ENCODE assay signal across 8 cellular contexts in the genomic region with DNA sequence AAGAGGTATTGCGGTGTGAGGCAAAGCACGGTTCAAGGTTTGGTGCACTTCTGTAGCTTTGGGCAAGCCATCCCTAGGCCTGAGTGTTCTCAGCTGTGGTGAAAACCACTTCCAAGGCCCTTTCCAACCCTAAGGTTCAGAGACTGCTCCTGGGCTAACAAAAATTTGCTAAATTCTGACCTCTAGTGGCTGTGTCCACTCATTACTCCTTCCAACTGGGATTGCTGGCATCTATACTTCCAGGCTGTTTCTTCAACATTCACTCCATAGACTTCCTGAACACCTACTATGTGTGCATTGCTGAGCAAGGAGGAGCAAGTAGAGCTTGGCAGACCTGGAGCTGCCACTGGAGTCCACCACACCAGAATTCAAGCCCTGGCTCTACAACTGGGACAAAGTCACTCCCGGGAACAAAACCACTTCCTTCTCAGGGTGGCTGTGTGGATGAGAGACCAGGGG. TPM values are rescaled to one million over a fixed set of nuclear protein-coding genes. Genes with fewer than 3 reads are reported as not detected.
A peak's percentile ranks its signal among the peaks of the same experiment; 100 is the strongest.
DNase-seq lines count a peak whose midpoint lies in the region; ATAC-seq and TF ChIP-seq lines count a peak whose summit lies in the region.

No MANE protein-coding gene starts in this region.

- H3K79me2 ChIP-seq in GM23248 (ENCODE audit: insufficient read depth): no peaks in the 10 kb centered on the region

- H3K4me1 ChIP-seq in GM23248 (ENCODE audit: insufficient read depth) (peaks cover 15% of the 10 kb centered on the region), heart left ventricle (peaks cover 0 to 42% (median 21%) of the 10 kb centered on the region in 12 donors)

- H3K36me3 Mint-ChIP-seq in activated CD8-positive, alpha-beta T cell treated with anti-CD3 and anti-CD28 coated beads for 36 hours (ENCODE audit: low read depth): peaks cover 27% of the 10 kb centered on the region

- H3K4me3 Mint-ChIP-seq in activated CD8-positive, alpha-beta T cell treated with anti-CD3 and anti-CD28 coated beads for 36 hours: no peak overlapping the region

- intact Hi-C loops in activated CD8-positive, alpha-beta T cell treated with anti-CD3 and anti-CD28 coated beads for 36 hours (cut with micrococcal nuclease): loop anchor here (10.0 kb wide), 1 partner anchor 320 kb away; no protein-coding TSS in a partner anchor
- intact Hi-C loops in heart left ventricle (cut with DNase I): loop anchor here (1.0 to 10.0 kb wide), 9 partner anchors 83 to 328 kb away; partner anchors contain the start of genes SFR1 (in 5 of the 10) and SLK (in 1 of the 10)

- no peak for TF ChIP-seq POLR2A in heart left ventricle (IDR thresholded peaks at IDR 0.05)

- peaks cover 14% of the 10 kb centered on the region for H3K4me1 Mint-ChIP-seq in activated CD8-positive, alpha-beta T cell treated with anti-CD3 and anti-CD28 coated beads for 36 hours (ENCODE audit: low read depth)

- CTCF ChIA-PET in activated CD8-positive, alpha-beta T cell treated with anti-CD3 and anti-CD28 coated beads for 36 hours (lab: Charles Lee): interaction anchor here (0.6 to 6.6 kb wide), 24 partner anchors 10 to 407 kb away, joined by 3 to 79 read pairs (median 4); partner anchors contain the start of gene SFR1

- ATAC-seq in activated CD8-positive, alpha-beta T cell treated with anti-CD3 and anti-CD28 coated beads for 36 hours: no peak
- ATAC-seq in heart left ventricle (peak in 3 of 4 donors; percentile 33 to 48 (median 42)), HG03565 (IDR thresholded peaks at IDR 0.05; ENCODE audit: unreplicated experiment) (no peak)

- H2AFZ ChIP-seq in GM23248: no peak overlapping the region

- POLR2A ChIA-PET in activated CD8-positive, alpha-beta T cell treated with anti-CD3 and anti-CD28 coated beads for 36 hours (lab: Charles Lee): no interaction called here

- H3K4me3 ChIP-seq in GM23248 (no peak overlapping the region), heart left ventricle (no peak overlapping the region)

- H3K36me3 ChIP-seq in GM23248 (ENCODE audit: low read depth) (0 out of 2 replicates have a peak, but pooled peaks cover 4% of the 10 kb centered on the region), heart left ventricle (peaks cover 0 to 69% (median 52%) of the 10 kb centered on the region in 9 donors)

- WGBS in GM23248 (ENCODE audit: low coverage in 1 of 2, low lambda C conversion rate in 2 of 2, missing lambda C conversion rate in 2 of 2), 2 experiments: 52 to 57% methylated on average over 3 of the region's 3 CpGs
- WGBS in heart left ventricle, 4 donors: 64 to 71% (median 68%) methylated on average over 3 of the region's 3 CpGs

- TF ChIP-seq CTCF in activated CD8-positive, alpha-beta T cell treated with anti-CD3 and anti-CD28 coated beads for 36 hours (IDR thresholded peaks at IDR 0.05): peak; percentile 74
- peak; percentile 59 to 84 (median 76) for TF ChIP-seq CTCF in heart left ventricle (IDR thresholded peaks at IDR 0.05)

- no peak overlapping the region for H3K4me2 ChIP-seq in GM23248 (ENCODE audit: unreplicated experiment)

- no peaks in the 10 kb centered on the region for H4K20me1 ChIP-seq in GM23248 (ENCODE audit: insufficient read depth)

- DNase-seq in Caki2 (ENCODE audit: low read depth) (peak; percentile 39), GM23248 (peak; percentile 75), NCI-H2227 (lab: John Stamatoyannopoulos, UW; ENCODE audit: unreplicated experiment) (peak; percentile 43), heart left ventricle (peak in 1 of 5 donors; percentile 28), retina (peak; percentile 68)
- no peak for DNase-seq in activated CD8-positive, alpha-beta T cell treated with anti-CD3 and anti-CD28 coated beads for 36 hours
- DNase-seq in stimulated activated CD4-positive, alpha-beta T cell treated with anti-CD3 and anti-CD28 coated beads, Interleukin-12 subunit alpha, Interleukin-12 subunit beta, amount 100 ng/mL, for 4 hours: no peak

- no peaks in the 10 kb centered on the region for H3K27me3 Mint-ChIP-seq in activated CD8-positive, alpha-beta T cell treated with anti-CD3 and anti-CD28 coated beads for 36 hours

- peak overlapping the region; percentile 55; the same call in 1 of the 2 replicates for H3K27ac ChIP-seq in GM23248
- peak overlapping the region in 4 of 12 donors; percentile 9 to 50 (median 20) for H3K27ac ChIP-seq in heart left ventricle

- H3K27me3 ChIP-seq in GM23248 (replicated peaks; ENCODE audit: insufficient read depth) (no peaks in the 10 kb centered on the region), heart left ventricle (no peaks in the 10 kb centered on the region)

- H3K9me3 Mint-ChIP-seq in activated CD8-positive, alpha-beta T cell treated with anti-CD3 and anti-CD28 coated beads for 36 hours: no peaks in the 10 kb centered on the region

- peak overlapping the region; percentile 25; the same call in 1 of the 2 replicates for H3K9ac ChIP-seq in GM23248

- no peaks in the 10 kb centered on the region for H3K9me3 ChIP-seq in GM23248 (ENCODE audit: low read depth)
- H3K9me3 ChIP-seq in heart left ventricle: no peaks in the 10 kb centered on the region

- no peak overlapping the region for H3K27ac Mint-ChIP-seq in activated CD8-positive, alpha-beta T cell treated with anti-CD3 and anti-CD28 coated beads for 36 hours

- in situ Hi-C loops in Caki2 (cut with HindIII; ENCODE audit: low pct_unique_long_range_greater_than_20kb, low sequenced_read_pairs): no loop called here
- in situ Hi-C loops in GM23248 (cut with MboI): loop anchor here (25.0 kb wide), 1 partner anchor 328 kb away; no protein-coding TSS in a partner anchor

- H3F3A ChIP-seq in GM23248 (ENCODE audit: insufficient read depth): peaks cover 29% of the 10 kb centered on the region

- no peaks in the 10 kb centered on the region for H3K9me2 ChIP-seq in GM23248 (ENCODE audit: insufficient read depth)

RNA-seq across cellular contexts. Expression of gene SH3PXD2A, which starts 29.3 kb away (rescaled TPM):
- 2.8 and 3.1 TPM in 2 replicates for total RNA-seq in Caki2 (2014; rRNA removed; shearing (Covaris generic); ENCODE audit: low replicate concordance)
- 58.0 and 64.0 TPM in 2 replicates for total RNA-seq in GM23248 (2014; rRNA removed; shearing (Covaris generic))
- polyA plus RNA-seq in GM23248 (2016; fragmentation: Nextera tagmentation; extraction: Ambion mirVana) (31.4 and 34.0 TPM in 2 replicates), heart left ventricle (10 to 100 TPM; 11.8 to 16.6 TPM)
- total RNA-seq in activated CD8-positive, alpha-beta T cell treated with anti-CD3 and anti-CD28 coated beads for 36 hours: 1 to 10 TPM; 6.5 to 7.4 TPM
- 10 to 100 TPM; 21.8 to 43.4 (median 31.9) TPM for total RNA-seq in heart left ventricle

RNA-seq across cellular contexts. Expression of gene STN1, which starts 33.3 kb away (rescaled TPM):
- total RNA-seq in Caki2 (2014; rRNA removed; shearing (Covaris generic); ENCODE audit: low replicate concordance): 34.5 and 46.1 TPM in 2 replicates
- total RNA-seq in GM23248 (2014; rRNA removed; shearing (Covaris generic)): 20.5 and 23.5 TPM in 2 replicates
- polyA plus RNA-seq in GM23248 (2016; fragmentation: Nextera tagmentation; extraction: Ambion mirVana) (20.8 and 21.6 TPM in 2 replicates), heart left ventricle (10 to 100 TPM; 23.1 to 36.1 TPM)
- 10 to 100 TPM; 32.1 to 32.4 TPM for total RNA-seq in activated CD8-positive, alpha-beta T cell treated with anti-CD3 and anti-CD28 coated beads for 36 hours
- 10 to 100 TPM; 28.6 to 53.1 (median 32.7) TPM for total RNA-seq in heart left ventricle

Comparison
In these comparisons a context has a peak if more than half of its experiments do, and no peak if none do; other contexts are left out.
1. DNase-seq: peak in Caki2 (single experiment), GM23248 (single experiment), NCI-H2227 (single experiment) and retina (single experiment); none in activated CD8-positive, alpha-beta T cell treated with anti-CD3 and anti-CD28 coated beads for 36 hours (single experiment) and stimulated activated CD4-positive, alpha-beta T cell treated with anti-CD3 and anti-CD28 coated beads, Interleukin-12 subunit alpha, Interleukin-12 subunit beta, amount 100 ng/mL, for 4 hours (single experiment).
2. ATAC-seq: peak in heart left ventricle (3 of 4); none in activated CD8-positive, alpha-beta T cell treated with anti-CD3 and anti-CD28 coated beads for 36 hours (single experiment) and HG03565 (single experiment).